In the genomic region with DNA sequence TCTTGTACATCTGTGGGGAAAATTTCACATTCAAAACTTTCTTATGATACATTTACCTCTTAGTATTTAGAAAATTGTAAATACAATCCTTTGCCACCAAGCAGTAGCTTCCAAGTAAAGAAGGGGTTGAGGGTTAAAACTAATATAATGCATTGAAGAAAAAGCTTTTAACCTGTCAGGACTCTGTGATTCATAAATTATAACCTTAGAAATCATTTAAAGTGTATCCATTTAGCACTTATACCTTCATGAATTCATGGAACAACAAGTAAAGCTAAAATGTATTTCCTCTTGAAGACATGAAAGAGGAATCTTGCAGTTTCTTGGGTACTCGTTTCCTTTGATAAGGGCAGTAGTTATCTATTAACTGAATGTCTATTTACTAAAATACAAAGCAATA, we compare ENCODE assay signal across 7 cellular contexts.
"Had no signal": no experiment of that assay in that cellular context is flagged by ENCODE, and none has a peak within 500 bp of the region (broad histone marks: within the 10 kb centered on the region; RNA-seq: fewer than 3 reads in every experiment).

No MANE protein-coding gene starts in this region.

- H3K4me3 Mint-ChIP-seq: HFFc6 had no signal

- H3K27ac ChIP-seq: GM23248 had no signal

- H3K9ac ChIP-seq: GM23248 had no signal

- H3K4me1 ChIP-seq: HAP-1 had no signal

- H3K9me3 ChIP-seq: HAP-1 had no signal

- H3K4me3 ChIP-seq: GM23248, HAP-1, K562 had no signal

- H3K36me3 ChIP-seq: HAP-1 had no signal

- H2AFZ ChIP-seq: GM23248 had no signal

- H3K27ac Mint-ChIP-seq: HFFc6 had no signal

- DNase-seq: GM23248, GOT3, H7, HFFc6, IMR-90 had no signal
